ENCODE assay signal across 23 cellular contexts in genomic region chr16:2145843-2146242, GRCh38. TPM values are rescaled to one million over a fixed set of nuclear protein-coding genes. Genes with fewer than 3 reads are reported as not detected.
A peak's percentile ranks its signal among the peaks of the same experiment; 100 is the strongest.
DNase-seq lines count a peak whose midpoint lies in the region; ATAC-seq, FAIRE-seq and TF ChIP-seq lines count a peak whose summit lies in the region.
"Had no signal": no experiment of that assay in that cellular context is flagged by ENCODE, and none has a peak within 500 bp of the region (broad histone marks: within the 10 kb centered on the region; RNA-seq: fewer than 3 reads in every experiment).

No MANE protein-coding gene starts in this region.

- H3K36me3 ChIP-seq in SK-N-SH (replicated peaks in 1 of 2; ENCODE audit: control insufficient read depth in 1 of 2, insufficient read depth in 2 of 2, low read length in 1 of 2): peaks cover 0 to under 1% of the 10 kb centered on the region in 2 experiments
- H3K36me3 ChIP-seq in pancreas: no peaks in the 10 kb centered on the region

- no peak for TF ChIP-seq RAD21 in SK-N-SH (IDR thresholded peaks at IDR 0.05; ENCODE audit: low read length)

- WGBS in SK-N-SH (ENCODE audit: low lambda C conversion rate): 94% methylated on average over 5 of the region's 5 CpGs
- 84 to 88% methylated on average over 5 of the region's 5 CpGs for WGBS in pancreas, 2 donors

- H2AFZ ChIP-seq in SK-N-SH (ENCODE audit: low read depth): no peak overlapping the region

- no peak for FAIRE-seq in pancreas (lab: Jason Lieb, UNC)
- FAIRE-seq: GM12891 had no signal

- H3K27me3 ChIP-seq in SK-N-SH (ENCODE audit: insufficient read depth) (no peaks in the 10 kb centered on the region), pancreas (no peaks in the 10 kb centered on the region)
- H3K27me3 ChIP-seq: BLaER1 treated with 17β-estradiol and CSF1 and Interleukin-3, amounts not matched to agents 10 nM and 100 nM had no signal

- no peaks in the 10 kb centered on the region for H3K9me3 ChIP-seq in SK-N-SH
- H3K9me3 ChIP-seq in pancreas: no peaks in the 10 kb centered on the region
- H3K9me3 ChIP-seq: BLaER1 treated with 17β-estradiol and CSF1 and Interleukin-3, amounts not matched to agents 10 nM and 100 nM had no signal

- no peaks in the 10 kb centered on the region for H3K9me3 Mint-ChIP-seq in brain
- no peaks in the 10 kb centered on the region for H3K9me3 Mint-ChIP-seq in nephron progenitor cell
- H3K9me3 Mint-ChIP-seq: CD8-positive, alpha-beta memory T cell; IgD-negative memory B cell had no signal

- H3K4me1 Mint-ChIP-seq in brain (peaks cover 27% of the 10 kb centered on the region), nephron progenitor cell (peaks cover 31% of the 10 kb centered on the region)

- H3K9me2 ChIP-seq in SK-N-SH: no peaks in the 10 kb centered on the region

- DNase-seq in SK-N-SH: no peak
- no peak for DNase-seq in nephron progenitor cell
- no peak for DNase-seq in pancreas
- no peak for DNase-seq in NAMALWA (ENCODE audit: low spot score)
- no peak for DNase-seq in activated gamma-delta T cell treated with Interleukin-2 at 50 U/mL for 16 hours
- DNase-seq: 8988T; Calu3; CD8-positive, alpha-beta memory T cell; DMS153; HCEC 1CT; NCI-H1105 treated with DMSO at 0.1 percent for 48 hours; NCI-H2029 treated with DMSO at 0.1 percent for 48 hours; NCI-H226; NCI-H510A treated with DMSO at 0.1 percent for 48 hours; NCI-H748 treated with DMSO at 0.1 percent for 48 hours; NK-92 treated with Interleukin-12 subunit alpha and Interleukin-12 subunit beta, amount 100 ng/mL, for 24 hours had no signal

- H3K4me3 ChIP-seq in SK-N-SH (ENCODE audit: low read depth in 2 of 2, low read length in 1 of 2) (no peak overlapping the region), pancreas (no peak overlapping the region)
- H3K4me3 ChIP-seq: BLaER1 treated with 17β-estradiol and CSF1 and Interleukin-3, amounts not matched to agents 10 nM and 100 nM had no signal

- peaks cover 40% of the 10 kb centered on the region for H4K20me1 ChIP-seq in SK-N-SH (ENCODE audit: insufficient read depth)

- H3K4me2 ChIP-seq in SK-N-SH: no peak overlapping the region
- H3K4me2 ChIP-seq: BLaER1 treated with 17β-estradiol and CSF1 and Interleukin-3, amounts not matched to agents 10 nM and 100 nM had no signal

- H3K36me3 Mint-ChIP-seq in brain (no peaks in the 10 kb centered on the region), nephron progenitor cell (ENCODE audit: low read depth) (peaks cover 5% of the 10 kb centered on the region)
- H3K36me3 Mint-ChIP-seq: CD8-positive, alpha-beta memory T cell; IgD-negative memory B cell had no signal

- intact Hi-C loops in pancreas (cut with DNase I): no loop called here

- H3F3A ChIP-seq in SK-N-SH (replicated peaks; ENCODE audit: insufficient read depth): peaks cover 27% of the 10 kb centered on the region

- H3K79me2 ChIP-seq in SK-N-SH (ENCODE audit: insufficient read depth): peaks cover 16% of the 10 kb centered on the region

- TF ChIP-seq EP300 in SK-N-SH (IDR thresholded peaks at IDR 0.05; ENCODE audit: borderline replicate concordance in 1 of 2, low read depth in 1 of 2, low read length in 1 of 2): no peak

- H3K4me1 ChIP-seq in SK-N-SH (ENCODE audit: control insufficient read depth in 1 of 2, insufficient read depth in 2 of 2, low read depth in 1 of 2, low read length in 1 of 2) (peaks cover 19 to 39% of the 10 kb centered on the region in 2 experiments; a peak in 3 of 4 replicates), pancreas (peaks cover 3 to 6% (median 5%) of the 10 kb centered on the region in 3 donors)

- H3K27ac ChIP-seq in SK-N-SH (ENCODE audit: low read depth in 2 of 2, low read length in 1 of 2) (no peak overlapping the region), pancreas (no peak overlapping the region)
- H3K27ac ChIP-seq: BLaER1 treated with 17β-estradiol and CSF1 and Interleukin-3, amounts not matched to agents 10 nM and 100 nM had no signal

- POLR2A ChIA-PET in SK-N-SH (lab: Yijun Ruan, JAX): interaction anchor here (0.6 to 1.8 kb wide), 2 partner anchors 9 to 71 kb away, joined by 3 to 13 read pairs; partner anchors contain the start of gene TRAF7

- no peak for ATAC-seq in SK-N-SH treated with all-trans-retinoic acid at 6 μM for 48 hours
- no peak for ATAC-seq in HG03135 (IDR thresholded peaks at IDR 0.05; ENCODE audit: unreplicated experiment)
- ATAC-seq in pancreas: no peak
- ATAC-seq: Panc1 had no signal

- peak overlapping the region in 1 of 5 experiments; percentile 22 for H3K4me3 Mint-ChIP-seq in brain
- H3K4me3 Mint-ChIP-seq in nephron progenitor cell: no peak overlapping the region

- H3K27me3 Mint-ChIP-seq in brain: no peaks in the 10 kb centered on the region
- H3K27me3 Mint-ChIP-seq in nephron progenitor cell (ENCODE audit: low read depth, poor library complexity): peaks cover 9% of the 10 kb centered on the region
- H3K27me3 Mint-ChIP-seq: IgD-negative memory B cell had no signal

- TF ChIP-seq CTCF in SK-N-SH (IDR thresholded peaks at IDR 0.05) (no peak), brain (conservative IDR thresholded peaks at IDR 0.05) (no peak), nephron progenitor cell (IDR thresholded peaks at IDR 0.05) (no peak), pancreas (IDR thresholded peaks at IDR 0.05) (no peak)

- no peak overlapping the region for H3K9ac ChIP-seq in SK-N-SH

- H3K27ac Mint-ChIP-seq in brain (peak overlapping the region; percentile 8 to 83 (median 70)), nephron progenitor cell (peak overlapping the region; percentile 85)
- H3K27ac Mint-ChIP-seq: CD8-positive, alpha-beta memory T cell had no signal

- CTCF ChIA-PET in SK-N-SH (lab: Yijun Ruan, JAX): interaction anchor here (2.4 to 4.1 kb wide), 2 partner anchors 123 to 142 kb away, joined by 17 to 31 read pairs; no protein-coding TSS in a partner anchor

TF ChIP-seq in SK-N-SH treated with all-trans-retinoic acid at 6 μM for 48 hours, 23 proteins besides CTCF, POLR2A, EP300 and RAD21:
- no peak for TF ChIP-seq PPARA (CRISPR knock-in tag; IDR thresholded peaks at IDR 0.05; ENCODE audit: borderline replicate concordance)
- peak; percentile 80 for TF ChIP-seq ZFP3 (CRISPR knock-in tag; IDR thresholded peaks at IDR 0.05)
- no peak for TF ChIP-seq ZNF565 (CRISPR knock-in tag; conservative IDR thresholded peaks at IDR 0.05; ENCODE audit: low read depth)

TF ChIP-seq in SK-N-SH, 30 proteins besides CTCF, POLR2A, EP300 and RAD21 (continues in another document):
- TF ChIP-seq NRF1 (IDR thresholded peaks at IDR 0.05; ENCODE audit: low read depth, low read length) (no peak), TEAD4 (IDR thresholded peaks at IDR 0.05; ENCODE audit: borderline replicate concordance, insufficient read depth) (no peak), PBX3 (IDR thresholded peaks at IDR 0.05) (no peak), RFX5 (IDR thresholded peaks at IDR 0.05; ENCODE audit: low read length) (no peak), RCOR1 (IDR thresholded peaks at IDR 0.05; ENCODE audit: low read length) (no peak), TCF12 (IDR thresholded peaks at IDR 0.05) (no peak), USF1 (IDR thresholded peaks at IDR 0.05; ENCODE audit: borderline replicate concordance, low read depth) (no peak), EZH2phosphoT487 (IDR thresholded peaks at IDR 0.05; ENCODE audit: borderline replicate concordance, low read depth) (no peak), YY1 (IDR thresholded peaks at IDR 0.05; ENCODE audit: low read depth) (no peak)

RNA-seq across cellular contexts. Expression of gene RAB26, which starts 2.6 kb away (rescaled TPM):
- polyA plus RNA-seq in SK-N-SH (2012; rRNA removed) (14.3 and 19.5 TPM in 2 replicates), brain (ENCODE audit: insufficient read depth, low read depth, low replicate concordance) (13.7 TPM), pancreas (100 to 1,000 TPM; 161 to 255 TPM)
- 4.5 and 6.2 TPM in 2 replicates for polyA plus RNA-seq in SK-N-SH (2012; cell fraction: cytosol; rRNA removed)
- polyA plus RNA-seq in SK-N-SH (2012; cell fraction: nucleus; rRNA removed): 102 and 121 TPM in 2 replicates
- 10 to 100 TPM; 19.2 to 36.8 (median 28.4) TPM for total RNA-seq in pancreas

RNA-seq across cellular contexts. Expression of gene TRAF7, which starts 9.7 kb away (rescaled TPM):
- polyA plus RNA-seq in SK-N-SH (2012; rRNA removed): 69.9 and 73.0 TPM in 2 replicates
- polyA plus RNA-seq in SK-N-SH (2012; cell fraction: cytosol; rRNA removed): 32.5 and 56.2 TPM in 2 replicates
- 95.4 and 106 TPM in 2 replicates for polyA plus RNA-seq in SK-N-SH (2012; cell fraction: nucleus; rRNA removed)
- polyA plus RNA-seq in brain (ENCODE audit: insufficient read depth, low read depth, low replicate concordance): 89.5 TPM
- total RNA-seq in pancreas: 10 to 100 TPM; 25.3 to 45.1 (median 40.8) TPM
- 10 to 100 TPM; 24.5 to 30.1 TPM for polyA plus RNA-seq in pancreas

RNA-seq across cellular contexts. Expression of gene PKD1, which starts 10.1 kb away (rescaled TPM):
- polyA plus RNA-seq in SK-N-SH (2012; rRNA removed) (39.8 and 47.4 TPM in 2 replicates), brain (ENCODE audit: insufficient read depth, low read depth, low replicate concordance) (32.3 TPM), pancreas (100 to 1,000 TPM in 1 of 2 donors, 10 to 100 TPM in 1; 68.6 to 127 TPM)
- polyA plus RNA-seq in SK-N-SH (2012; cell fraction: cytosol; rRNA removed): 10.3 and 21.4 TPM in 2 replicates
- 292 and 443 TPM in 2 replicates for polyA plus RNA-seq in SK-N-SH (2012; cell fraction: nucleus; rRNA removed)
- total RNA-seq in pancreas: 10 to 100 TPM; 29.8 to 50.5 (median 39.5) TPM

RNA-seq across cellular contexts. Expression of gene CASKIN1, which starts 50.6 kb away (rescaled TPM):
- polyA plus RNA-seq in SK-N-SH (2012; rRNA removed) (1.4 and 1.7 TPM in 2 replicates), brain (ENCODE audit: insufficient read depth, low read depth, low replicate concordance) (17.2 TPM), pancreas (1 to 10 TPM; 1.5 to 2.1 TPM)
- 0.22 and 0.43 TPM in 2 replicates for polyA plus RNA-seq in SK-N-SH (2012; cell fraction: cytosol; rRNA removed)
- polyA plus RNA-seq in SK-N-SH (2012; cell fraction: nucleus; rRNA removed): 8.7 and 11.6 TPM in 2 replicates
- total RNA-seq in pancreas: 1 to 10 TPM in 2 of 6 donors, under 1 TPM in 4; 0.61 to 1.7 (median 0.81) TPM
- polyA plus RNA-seq: CD8-positive, alpha-beta memory T cell; IgD-negative memory B cell had no signal

RNA-seq across cellular contexts. Expression of gene MLST8, which starts 59.4 kb away (rescaled TPM):
- polyA plus RNA-seq in SK-N-SH (2012; rRNA removed): 70.3 and 85.4 TPM in 2 replicates
- 37.7 and 67.4 TPM in 2 replicates for polyA plus RNA-seq in SK-N-SH (2012; cell fraction: cytosol; rRNA removed)
- 156 and 226 TPM in 2 replicates for polyA plus RNA-seq in SK-N-SH (2012; cell fraction: nucleus; rRNA removed)
- 131 TPM for polyA plus RNA-seq in brain (ENCODE audit: insufficient read depth, low read depth, low replicate concordance)
- 10 to 100 TPM; 16.6 to 27.0 (median 19.1) TPM for total RNA-seq in pancreas
- 10 to 100 TPM; 59.3 to 62.8 TPM for polyA plus RNA-seq in pancreas
